34 cellular contexts compared by ENCODE assay signal in genomic region chr1:65531972-65532570, GRCh38.
DNase-seq lines count a peak whose midpoint lies in the region; ATAC-seq, FAIRE-seq and TF ChIP-seq lines count a peak whose summit lies in the region.
"Had no signal": no experiment of that assay in that cellular context is flagged by ENCODE, and none has a peak within 500 bp of the region (broad histone marks: within the 10 kb centered on the region; RNA-seq: fewer than 3 reads in every experiment).

No MANE protein-coding gene starts in this region.

- no peak overlapping the region for H3K4me3 Mint-ChIP-seq in activated CD4-positive, alpha-beta T cell treated with anti-CD3 and anti-CD28 coated beads, Interleukin-2, amount 10 ng/mL, durations not matched to agents 7 days and 5 days
- no peak overlapping the region for H3K4me3 Mint-ChIP-seq in H9
- H3K4me3 Mint-ChIP-seq: B cell; CD14-positive monocyte; CD4-positive, alpha-beta memory T cell; CD4-positive, alpha-beta T cell; CD4-positive, CD25-positive, alpha-beta regulatory T cell; CD8-positive, alpha-beta memory T cell; CD8-positive, alpha-beta T cell had no signal

- H3K27me3 Mint-ChIP-seq in activated CD4-positive, alpha-beta T cell treated with anti-CD3 and anti-CD28 coated beads, Interleukin-2, amount 10 ng/mL, durations not matched to agents 7 days and 5 days = peaks cover 20% of the 10 kb centered on the region
- H3K27me3 Mint-ChIP-seq in H9 (ENCODE audit: low read depth) = peaks cover 11% of the 10 kb centered on the region

- no peaks in the 10 kb centered on the region for H3K9me3 Mint-ChIP-seq in activated CD4-positive, alpha-beta T cell treated with anti-CD3 and anti-CD28 coated beads, Interleukin-2, amount 10 ng/mL, durations not matched to agents 7 days and 5 days
- peaks cover 5 to 10% of the 10 kb centered on the region in 2 experiments for H3K9me3 Mint-ChIP-seq in H9

- H3K4me2 ChIP-seq in HepG2 (ENCODE audit: low read depth, low read length) (no peak overlapping the region), K562 (ENCODE audit: insufficient read depth, low read length) (no peak overlapping the region), H9 (ENCODE audit: insufficient read depth, insufficient read length, low read length) (no peak overlapping the region)
- H3K4me2 ChIP-seq: A549; BLaER1; BLaER1 treated with 17β-estradiol and CSF1 and Interleukin-3, amounts not matched to agents 10 nM and 100 nM had no signal

- TF ChIP-seq POLR2A in HepG2 (IDR thresholded peaks at IDR 0.05; ENCODE audit: insufficient read depth in 1 of 2, low read depth in 2 of 2, low read length in 2 of 2) (no peak), right lobe of liver (IDR thresholded peaks at IDR 0.05) (no peak), K562 (conservative IDR thresholded peaks at IDR 0.05) (no peak)

- BruUV-seq in HepG2 (replicated peaks; lab: Mats Ljungman, UMichigan) (no TSS peak), K562 (replicated peaks; lab: Mats Ljungman, UMichigan) (no TSS peak)

- TF ChIP-seq EP300 in HepG2 (IDR thresholded peaks at IDR 0.05; ENCODE audit: low read depth in 2 of 2, low read length in 2 of 2) (no peak), HepG2 (CRISPR knock-in tag; IDR thresholded peaks at IDR 0.05; ENCODE audit: borderline replicate concordance) (no peak), K562 (IDR thresholded peaks at IDR 0.05; ENCODE audit: low read length) (no peak)

- H2BK12ac ChIP-seq in H9 (ENCODE audit: insufficient read length, low read depth, low read length) = no peak overlapping the region

- no peak overlapping the region for H4K8ac ChIP-seq in H9 (replicated peaks; ENCODE audit: insufficient read length, low read depth, low read length)

- in situ Hi-C loops in HepG2 (cut with HindIII; ENCODE audit: extremely low pct_ligation_motif_present, low pct_unique_long_range_greater_than_20kb) = no loop called here
- in situ Hi-C loops in K562 (cut with MboI) = no loop called here

- no peaks in the 10 kb centered on the region for H3K79me1 ChIP-seq in H9 (ENCODE audit: insufficient read depth, low read depth, low read length, poor library complexity, severe bottlenecking)

- 44% methylated on average over 4 of the region's 4 CpGs for WGBS in HepG2 (ENCODE audit: low lambda C conversion rate)
- 82% methylated on average over 4 of the region's 4 CpGs for WGBS in right lobe of liver (ENCODE audit: insufficient coverage, low coverage, low lambda C conversion rate, missing lambda C conversion rate)
- WGBS in K562 (ENCODE audit: insufficient coverage, low coverage, missing lambda C conversion rate) = 85% methylated on average over 4 of the region's 4 CpGs
- WGBS in H9 (ENCODE audit: extremely low coverage, insufficient read length, low lambda C conversion rate) = no CpG with 5 or more reads among the region's 4 CpGs

- H4K5ac ChIP-seq in H9 (ENCODE audit: insufficient read length, low read depth, low read length) = no peak overlapping the region

- H2BK15ac ChIP-seq in H9 (ENCODE audit: low read depth, low read length) = no peak overlapping the region

- H3K9me3 ChIP-seq in HepG2 (ENCODE audit: low read length) (no peaks in the 10 kb centered on the region), right lobe of liver (no peaks in the 10 kb centered on the region), K562 (replicated peaks; ENCODE audit: control insufficient read depth, insufficient read depth, low read depth, low read length) (0 out of 2 replicates have a peak, but pooled peaks cover 6% of the 10 kb centered on the region), H9 (ENCODE audit: control insufficient read depth, low read depth, low read length) (no peaks in the 10 kb centered on the region)
- H3K9me3 ChIP-seq: BE2C, BLaER1, Caco-2 had no signal

- no peak overlapping the region for H2BK5ac ChIP-seq in H9 (ENCODE audit: insufficient read length, low read length)

- no peak overlapping the region for H3K14ac ChIP-seq in H9 (ENCODE audit: insufficient read depth, low read length)

- H3K9ac ChIP-seq in HepG2 (ENCODE audit: insufficient read depth, low read depth, low read length) (no peak overlapping the region), K562 (ENCODE audit: insufficient read depth in 1 of 2, low read depth in 2 of 2, low read length in 2 of 2) (no peak overlapping the region), H9 (ENCODE audit: extremely low read depth, insufficient read length, low read length) (no peak overlapping the region)
- H3K9ac ChIP-seq: BLaER1; BLaER1 treated with 17β-estradiol and CSF1 and Interleukin-3, amounts not matched to agents 10 nM and 100 nM had no signal

- no peak overlapping the region for H3K4ac ChIP-seq in H9 (ENCODE audit: low read depth, low read length)

- H3K4me1 ChIP-seq in HepG2 (ENCODE audit: insufficient read depth, low read length) (no peaks in the 10 kb centered on the region), right lobe of liver (no peaks in the 10 kb centered on the region), K562 (replicated peaks in 1 of 2; ENCODE audit: control insufficient read depth in 2 of 2, insufficient read depth in 2 of 2, low read length in 2 of 2) (peaks cover 0 to 11% of the 10 kb centered on the region in 2 experiments; a peak in 4 of 5 replicates), H9 (ENCODE audit: insufficient read depth, low read length) (no peaks in the 10 kb centered on the region)
- H3K4me1 ChIP-seq: A549, BE2C, BLaER1, Caco-2 had no signal

- ATAC-seq in HepG2 (no peak), right lobe of liver (no peak), K562 (no peak)
- ATAC-seq: A549; CD8-positive, alpha-beta T cell had no signal

- intact Hi-C loops in HepG2 (cut with micrococcal nuclease; ENCODE audit: unreplicated experiment) = no loop called here
- intact Hi-C loops in right lobe of liver (cut with DNase I) = no loop called here
- intact Hi-C loops in K562 (cut with micrococcal nuclease) = no loop called here

- H4K20me1 ChIP-seq in HepG2 (ENCODE audit: insufficient read depth, low read length) = no peaks in the 10 kb centered on the region
- H4K20me1 ChIP-seq in K562 (replicated peaks; ENCODE audit: control insufficient read depth, insufficient read depth, low read length) = no peaks in the 10 kb centered on the region
- no peaks in the 10 kb centered on the region for H4K20me1 ChIP-seq in H9 (ENCODE audit: control insufficient read depth, insufficient read depth, insufficient read length)
- H4K20me1 ChIP-seq: BLaER1; BLaER1 treated with 17β-estradiol and CSF1 and Interleukin-3, amounts not matched to agents 10 nM and 100 nM had no signal

- H3K23ac ChIP-seq in H9 (ENCODE audit: insufficient read length, low read depth, low read length) = no peak overlapping the region

- FAIRE-seq in HepG2 (lab: Jason Lieb, UNC) (no peak), D721Med (lab: Jason Lieb, UNC) (peak; percentile 58), K562 (lab: Jason Lieb, UNC) (no peak)
- FAIRE-seq: A204.1, A549 had no signal

- H3K4me1 Mint-ChIP-seq in activated CD4-positive, alpha-beta T cell treated with anti-CD3 and anti-CD28 coated beads, Interleukin-2, amount 10 ng/mL, durations not matched to agents 7 days and 5 days = no peaks in the 10 kb centered on the region
- peaks cover 0 to 5% of the 10 kb centered on the region in 2 experiments; a peak in 1 of 4 replicates for H3K4me1 Mint-ChIP-seq in H9
- H3K4me1 Mint-ChIP-seq: B cell; CD14-positive monocyte; CD4-positive, alpha-beta memory T cell; CD4-positive, CD25-positive, alpha-beta regulatory T cell; CD8-positive, alpha-beta memory T cell had no signal

- no peaks in the 10 kb centered on the region for H3K36me3 ChIP-seq in HepG2 (replicated peaks in 1 of 2; ENCODE audit: control insufficient read depth in 1 of 2, insufficient read depth in 2 of 2, low read length in 2 of 2)
- no peaks in the 10 kb centered on the region for H3K36me3 ChIP-seq in right lobe of liver
- peaks cover 33% of the 10 kb centered on the region for H3K36me3 ChIP-seq in K562 (ENCODE audit: control insufficient read depth, insufficient read depth, low read length)
- H3K36me3 ChIP-seq: BE2C; BLaER1; BLaER1 treated with 17β-estradiol and CSF1 and Interleukin-3, amounts not matched to agents 10 nM and 100 nM had no signal

- no peak overlapping the region for H3K27ac Mint-ChIP-seq in activated CD4-positive, alpha-beta T cell treated with anti-CD3 and anti-CD28 coated beads, Interleukin-2, amount 10 ng/mL, durations not matched to agents 7 days and 5 days
- no peak overlapping the region for H3K27ac Mint-ChIP-seq in H9
- H3K27ac Mint-ChIP-seq: B cell; CD4-positive, alpha-beta memory T cell; CD4-positive, alpha-beta T cell; CD4-positive, CD25-positive, alpha-beta regulatory T cell; CD8-positive, alpha-beta memory T cell; CD8-positive, alpha-beta T cell had no signal

- no peaks in the 10 kb centered on the region for H3K9me1 ChIP-seq in K562 (ENCODE audit: control insufficient read depth, insufficient read depth, low read length)

- POLR2A ChIA-PET in HepG2 (lab: Yijun Ruan, JAX) = no interaction called here
- POLR2A ChIA-PET in K562 (lab: Yijun Ruan, JAX) = no interaction called here
- POLR2A ChIA-PET in activated CD4-positive, alpha-beta T cell treated with anti-CD3 and anti-CD28 coated beads, Interleukin-2, amount 10 ng/mL, durations not matched to agents 7 days and 5 days (lab: Charles Lee) = no interaction called here

- no peak overlapping the region for H4K91ac ChIP-seq in H9 (ENCODE audit: insufficient read length, low read depth, low read length)

- no peak overlapping the region for H2AK5ac ChIP-seq in H9 (ENCODE audit: insufficient read length, low read length)

- H3K56ac ChIP-seq in H9 (ENCODE audit: insufficient read length, low read depth, low read length) = no peak overlapping the region

- H2BK120ac ChIP-seq in H9 (ENCODE audit: low read depth, low read length, poor library complexity, severe bottlenecking) = no peak overlapping the region

- H3K23me2 ChIP-seq in H9 (ENCODE audit: insufficient read length, low read depth, low read length, poor library complexity, severe bottlenecking) = no peaks in the 10 kb centered on the region

- no peak overlapping the region for H3T11ph ChIP-seq in H9 (ENCODE audit: low read length)

- H3K36me3 Mint-ChIP-seq in activated CD4-positive, alpha-beta T cell treated with anti-CD3 and anti-CD28 coated beads, Interleukin-2, amount 10 ng/mL, durations not matched to agents 7 days and 5 days (ENCODE audit: low read depth) = no peaks in the 10 kb centered on the region
- H3K36me3 Mint-ChIP-seq in H9 (ENCODE audit: insufficient read depth in 1 of 3, low read depth in 3 of 3) = peaks cover 0 to 9% (median 2%) of the 10 kb centered on the region in 3 experiments; a peak in 2 of 7 replicates
- H3K36me3 Mint-ChIP-seq: CD4-positive, alpha-beta memory T cell; CD4-positive, CD25-positive, alpha-beta regulatory T cell; CD8-positive, alpha-beta T cell had no signal

- no peak overlapping the region for H2BK20ac ChIP-seq in H9 (ENCODE audit: low read depth, low read length, poor library complexity, severe bottlenecking)

- peaks cover 0 to 13% of the 10 kb centered on the region in 2 experiments; a peak in 2 of 5 replicates for H3K27me3 ChIP-seq in HepG2 (ENCODE audit: control insufficient read depth in 1 of 2, insufficient read depth in 2 of 2, low read length in 2 of 2)
- H3K27me3 ChIP-seq in right lobe of liver = no peaks in the 10 kb centered on the region
- no peaks in the 10 kb centered on the region for H3K27me3 ChIP-seq in K562 (ENCODE audit: control insufficient read depth in 2 of 2, insufficient read depth in 2 of 2, low read length in 2 of 2)
- H3K27me3 ChIP-seq in H9 (ENCODE audit: insufficient read depth, low read length) = peaks cover 1% of the 10 kb centered on the region
- H3K27me3 ChIP-seq: BLaER1; BLaER1 treated with 17β-estradiol and CSF1 and Interleukin-3, amounts not matched to agents 10 nM and 100 nM had no signal

- CTCF ChIA-PET in HepG2 (lab: Yijun Ruan, JAX; ENCODE audit: low intra/inter-chr PET ratio, low total read pairs) (no interaction called here), K562 (lab: Yijun Ruan, JAX; ENCODE audit: low intra/inter-chr PET ratio) (no interaction called here)
- CTCF ChIA-PET in activated CD4-positive, alpha-beta T cell treated with anti-CD3 and anti-CD28 coated beads, Interleukin-2, amount 10 ng/mL, durations not matched to agents 7 days and 5 days (lab: Charles Lee) = no interaction called here

- no peak overlapping the region for H3K18ac ChIP-seq in H9 (ENCODE audit: insufficient read length, low read depth, low read length)

- DNase-seq in HepG2 (ENCODE audit: low spot score) (no peak), right lobe of liver (no peak), D721Med (ENCODE audit: insufficient read length, low spot score) (no peak), K562 (ENCODE audit: extremely low read depth in 1 of 4, low spot score in 3 of 4) (no peak), H9 (no peak)
- no peak for DNase-seq in activated CD4-positive, alpha-beta T cell treated with anti-CD3 and anti-CD28 coated beads, Interleukin-2, amount 10 ng/mL, durations not matched to agents 7 days and 5 days
- DNase-seq: 8988T; ACHN; AML-193; BE2C; C1 segment of cervical spinal cord; Caco-2; Calu3; CD4-positive, alpha-beta memory T cell; CD4-positive, alpha-beta T cell; CD4-positive, CD25-positive, alpha-beta regulatory T cell; CD8-positive, alpha-beta memory T cell; CD8-positive, alpha-beta T cell; COR-L47; DMS 273 treated with DMSO at 0.1 percent for 48 hours; DMS153; DMS53; DMS79; DMS79 treated with DMSO at 0.1 percent for 48 hours; DND-41; EL had no signal

- H2AFZ ChIP-seq in HepG2 (ENCODE audit: low read length) (no peak overlapping the region), K562 (ENCODE audit: low read depth, low read length) (no peak overlapping the region), H9 (ENCODE audit: low read length) (no peak overlapping the region)

- no peaks in the 10 kb centered on the region for H3K79me2 ChIP-seq in HepG2 (ENCODE audit: insufficient read depth, low read length)
- peaks cover 96% of the 10 kb centered on the region for H3K79me2 ChIP-seq in K562 (ENCODE audit: control insufficient read depth, insufficient read depth, low read length)
- no peaks in the 10 kb centered on the region for H3K79me2 ChIP-seq in H9 (ENCODE audit: insufficient read depth, low read length)

- H3K27ac ChIP-seq in HepG2 (ENCODE audit: extremely low read length, insufficient read depth, low read length) = no peak overlapping the region
- H3K27ac ChIP-seq in right lobe of liver = no peak overlapping the region
- H3K27ac ChIP-seq in K562 (ENCODE audit: extremely low read depth, low read depth, low read length) = no peak overlapping the region
- H3K27ac ChIP-seq in H9 (ENCODE audit: insufficient read length, low read depth, low read length) = no peak overlapping the region
- H3K27ac ChIP-seq: 22Rv1; A549; BLaER1; BLaER1 treated with 17β-estradiol and CSF1 and Interleukin-3, amounts not matched to agents 10 nM and 100 nM; C4-2B had no signal

- TF ChIP-seq RAD21 in HepG2 (CRISPR knock-in tag; IDR thresholded peaks at IDR 0.05) (no peak), K562 (CRISPR knock-in tag; conservative IDR thresholded peaks at IDR 0.05 in 1 of 2, IDR thresholded peaks at IDR 0.05 in 1 of 2) (no peak)

- TF ChIP-seq CTCF in HepG2 (CRISPR knock-in tag; IDR thresholded peaks at IDR 0.05) (no peak), right lobe of liver (IDR thresholded peaks at IDR 0.05) (no peak), D721Med (IDR thresholded peaks at IDR 0.05; ENCODE audit: insufficient read depth, missing control alignments) (no peak), K562 (IDR thresholded peaks at IDR 0.05 in 2 of 3, conservative IDR thresholded peaks at IDR 0.05 in 1 of 3; ENCODE audit: insufficient read depth in 2 of 3, low read depth in 1 of 3, low read length in 3 of 3) (no peak), H9 (conservative IDR thresholded peaks at IDR 0.05) (no peak)

- H3K4me3 ChIP-seq in HepG2 (replicated peaks in 1 of 3; ENCODE audit: insufficient read depth in 1 of 3, low read depth in 2 of 3, low read length in 3 of 3) = no peak overlapping the region
- H3K4me3 ChIP-seq in right lobe of liver = no peak overlapping the region
- no peak overlapping the region for H3K4me3 ChIP-seq in K562
- H3K4me3 ChIP-seq: A549; BLaER1; BLaER1 treated with 17β-estradiol and CSF1 and Interleukin-3, amounts not matched to agents 10 nM and 100 nM had no signal

Comparison
In these comparisons a context has a peak if more than half of its experiments do, and no peak if none do; other contexts are left out.
1. Of the 241 proteins assayed by ChIP-seq in both HepG2 and K562: peak only in HepG2: none; only in K562: none; in both: ZNF12; in neither: 240.